ENCODE assay signal across 16 cellular contexts in genomic region chr16:67101683-67102082, GRCh38. TPM values are rescaled to one million over a fixed set of nuclear protein-coding genes. Genes with fewer than 3 reads are reported as not detected.
DNase-seq lines count a peak whose midpoint lies in the region; ATAC-seq and TF ChIP-seq lines count a peak whose summit lies in the region.
"Had no signal": no experiment of that assay in that cellular context is flagged by ENCODE, and none has a peak within 500 bp of the region (broad histone marks: within the 10 kb centered on the region; RNA-seq: fewer than 3 reads in every experiment).

No MANE protein-coding gene starts in this region.

- intact Hi-C loops in IMR-90 (cut with micrococcal nuclease), result loop anchor here (1.0 kb wide), 2 partner anchors 83 to 124 kb away; no protein-coding TSS in a partner anchor

- H4K8ac ChIP-seq in IMR-90 (ENCODE audit: low read depth in 2 of 2, low read length in 2 of 2), result no peak overlapping the region

- H2BK20ac ChIP-seq in IMR-90 (ENCODE audit: low read depth, low read length), result no peak overlapping the region

- dilution Hi-C loops in IMR-90 (cut with HindIII; ENCODE audit: low sequenced_read_pairs, unreplicated experiment), result no loop called here

- TF ChIP-seq RAD21 in IMR-90 (IDR thresholded peaks at IDR 0.05; ENCODE audit: low read length), result no peak

- in situ Hi-C loops in IMR-90 (cut with MboI; ENCODE audit: low sequenced_read_pairs), result no loop called here

- peaks cover 19% of the 10 kb centered on the region for H4K20me1 ChIP-seq in IMR-90 (ENCODE audit: insufficient read depth, low read length)

- H3K14ac ChIP-seq in IMR-90 (replicated peaks; ENCODE audit: low read depth, low read length), result no peak overlapping the region

- H2BK15ac ChIP-seq in IMR-90 (ENCODE audit: low read depth, low read length), result no peak overlapping the region

- H3K4me2 ChIP-seq in IMR-90 (ENCODE audit: low read depth, low read length), result no peak overlapping the region
- H3K4me2 ChIP-seq: A549 had no signal

- no peak overlapping the region for H3K56ac ChIP-seq in IMR-90 (ENCODE audit: extremely low read depth, insufficient read depth, low read length)

- H3K9me1 ChIP-seq in IMR-90 (ENCODE audit: insufficient read depth, low read length), result peaks cover 6% of the 10 kb centered on the region; the same call in 1 of the 2 replicates

- no peak overlapping the region for H2BK120ac ChIP-seq in IMR-90 (ENCODE audit: low read depth, low read length)

- no peak overlapping the region for H2AK9ac ChIP-seq in IMR-90 (replicated peaks; ENCODE audit: low read depth, low read length, poor library complexity)

- 0 out of 2 replicates have a peak overlapping the region, but pooled peaks have one; percentile 9 for H3K4ac ChIP-seq in IMR-90 (ENCODE audit: low read depth, low read length)

- CTCF ChIA-PET in IMR-90 (lab: Yijun Ruan, JAX), result interaction anchor here (0.6 to 2.6 kb wide), 14 partner anchors 10 to 154 kb away, joined by 3 to 22 read pairs (median 4); partner anchors contain the start of gene NOL3

- WGBS in IMR-90 (ENCODE audit: extremely low coverage in 2 of 2, insufficient read length in 1 of 2), 2 experiments, result no CpG with 5 or more reads among the region's 2 CpGs

- no peak for TF ChIP-seq CTCF in IMR-90 (conservative IDR thresholded peaks at IDR 0.05; ENCODE audit: low read depth, low read length)

- no peak for ATAC-seq in IMR-90 (ENCODE audit: low read depth)
- ATAC-seq: upper lobe of right lung, WTC11 had no signal

- H3K9ac ChIP-seq in IMR-90 (ENCODE audit: low read depth, low read length), result no peak overlapping the region

- peak overlapping the region; percentile 44 for H2AK5ac ChIP-seq in IMR-90 (ENCODE audit: low read depth, low read length)

- TF ChIP-seq POLR2A in IMR-90 (IDR thresholded peaks at IDR 0.05; ENCODE audit: low read depth, low read length), result no peak

- POLR2A ChIA-PET in IMR-90 (lab: Charles Lee; ENCODE audit: unreplicated experiment), result interaction anchor here (0.6 kb wide), 1 partner anchor 78 kb away, joined by 4 read pairs; no protein-coding TSS in a partner anchor

- no TSS peak for BruUV-seq in IMR-90 (replicated peaks; lab: Mats Ljungman, UMichigan)

- H4K5ac ChIP-seq in IMR-90 (ENCODE audit: low read depth, low read length), result no peak overlapping the region

- H3K27ac ChIP-seq in IMR-90 (ENCODE audit: insufficient read depth, low read length), result 0 out of 2 replicates have a peak overlapping the region, but pooled peaks have one; percentile 16
- H3K27ac ChIP-seq: A549, upper lobe of right lung had no signal

- no peaks in the 10 kb centered on the region for H3K27me3 ChIP-seq in IMR-90 (ENCODE audit: control insufficient read depth, insufficient read depth, low read length)
- H3K27me3 ChIP-seq: upper lobe of right lung had no signal

- peaks cover 5 to 6% of the 10 kb centered on the region in 2 experiments; a peak in 3 of 4 replicates for H3K79me1 ChIP-seq in IMR-90 (ENCODE audit: low read depth in 1 of 2, low read length in 2 of 2)

- no peak overlapping the region for H3K23ac ChIP-seq in IMR-90 (ENCODE audit: low read depth, low read length)

- H2AFZ ChIP-seq in IMR-90 (replicated peaks; ENCODE audit: low read length, poor library complexity), result no peak overlapping the region

- H3K4me3 ChIP-seq in IMR-90 (ENCODE audit: insufficient read depth, low read depth, low read length), result no peak overlapping the region
- H3K4me3 ChIP-seq: A549, upper lobe of right lung had no signal

- no peaks in the 10 kb centered on the region for H3K9me3 ChIP-seq in IMR-90 (ENCODE audit: control insufficient read depth, insufficient read depth, low read length)
- H3K9me3 ChIP-seq: A549, upper lobe of right lung had no signal

- DNase-seq in activated CD4-positive, alpha-beta T cell treated with anti-CD3 and anti-CD28 coated beads for 48 hours, result peak; percentile 47
- no peak for DNase-seq in activated CD4-positive, alpha-beta T cell treated with anti-CD3 and anti-CD28 coated beads for 1 hour
- DNase-seq in CD1c-positive myeloid dendritic cell (ENCODE audit: extremely low spot score) (peak; percentile 12), IMR-90 (peak; percentile 72), fibroblast of peridontal ligament (ENCODE audit: extremely low read depth) (peak; percentile 48), NCI-H1105 treated with DMSO at 0.1 percent for 48 hours (lab: John Stamatoyannopoulos, UW) (no peak), NCI-H1048 (lab: John Stamatoyannopoulos, UW) (no peak), DMS53 (lab: John Stamatoyannopoulos, UW) (no peak)
- DNase-seq: amygdala; CD8-positive, alpha-beta memory T cell; NCI-H187; NCI-H446 treated with DMSO at 0.1 percent for 48 hours; upper lobe of right lung had no signal

- H2BK5ac ChIP-seq in IMR-90 (ENCODE audit: low read depth, low read length, poor library complexity, severe bottlenecking), result peak overlapping the region; percentile 53

- H3K4me1 ChIP-seq in IMR-90 (ENCODE audit: control insufficient read depth, insufficient read depth, low read length), result peaks cover 5% of the 10 kb centered on the region
- H3K4me1 ChIP-seq: A549 had no signal

- no peak overlapping the region; the same call in 1 of the 2 replicates for H3K18ac ChIP-seq in IMR-90 (ENCODE audit: low read depth, low read length)

- peaks cover 2% of the 10 kb centered on the region; the same call in 1 of the 2 replicates for H3K36me3 ChIP-seq in IMR-90 (ENCODE audit: control insufficient read depth, insufficient read depth, low read length)

- no peak overlapping the region for H4K91ac ChIP-seq in IMR-90 (ENCODE audit: insufficient read depth, low read depth, low read length)

TF ChIP-seq in IMR-90, 13 proteins besides CTCF, POLR2A, EP300 and RAD21:
- no peak for TF ChIP-seq NFE2L2 (IDR thresholded peaks at IDR 0.05; ENCODE audit: low read depth, low read length)
- no peak for TF ChIP-seq MAZ (IDR thresholded peaks at IDR 0.05; ENCODE audit: borderline replicate concordance, low read depth, low read length)
- TF ChIP-seq BHLHE40 (IDR thresholded peaks at IDR 0.05; ENCODE audit: low read depth, low read length), result no peak

RNA-seq across cellular contexts. Expression of gene PHAF1, which starts 8.1 kb away (rescaled TPM):
- total RNA-seq in IMR-90 (2012; rRNA removed), result 13.1 and 14.0 TPM in 2 replicates
- 19.8 and 22.5 TPM in 2 replicates for polyA plus RNA-seq in IMR-90 (2012; rRNA removed)
- polyA plus RNA-seq in IMR-90 (2012; cell fraction: cytosol; rRNA removed), result 7.4 and 11.3 TPM in 2 replicates
- polyA plus RNA-seq in IMR-90 (2012; cell fraction: nucleus; rRNA removed; ENCODE audit: low replicate concordance), result 26.7 and 31.4 TPM in 2 replicates

RNA-seq across cellular contexts. Expression of gene B3GNT9, which starts 49.1 kb away (rescaled TPM):
- total RNA-seq in IMR-90 (2012; rRNA removed), result 5.0 and 5.3 TPM in 2 replicates
- polyA plus RNA-seq in IMR-90 (2012; rRNA removed), result 12.0 and 13.3 TPM in 2 replicates
- 19.3 and 27.2 TPM in 2 replicates for polyA plus RNA-seq in IMR-90 (2012; cell fraction: cytosol; rRNA removed)
- polyA plus RNA-seq in IMR-90 (2012; cell fraction: nucleus; rRNA removed; ENCODE audit: low replicate concordance), result 18.2 and 30.1 TPM in 2 replicates

RNA-seq across cellular contexts. Expression of gene TRADD, which starts 58.0 kb away (rescaled TPM):
- 8.1 and 8.6 TPM in 2 replicates for total RNA-seq in IMR-90 (2012; rRNA removed)
- polyA plus RNA-seq in IMR-90 (2012; rRNA removed), result 14.6 and 18.6 TPM in 2 replicates
- polyA plus RNA-seq in IMR-90 (2012; cell fraction: cytosol; rRNA removed), result 24.3 and 38.7 TPM in 2 replicates
- 32.6 and 82.1 TPM in 2 replicates for polyA plus RNA-seq in IMR-90 (2012; cell fraction: nucleus; rRNA removed; ENCODE audit: low replicate concordance)

RNA-seq across cellular contexts. Expression of gene FBXL8, which starts 58.1 kb away (rescaled TPM):
- 1.9 and 2.3 TPM in 2 replicates for total RNA-seq in IMR-90 (2012; rRNA removed)
- polyA plus RNA-seq in IMR-90 (2012; rRNA removed), result 12.5 and 14.5 TPM in 2 replicates
- polyA plus RNA-seq in IMR-90 (2012; cell fraction: cytosol; rRNA removed), result 6.2 and 16.3 TPM in 2 replicates
- polyA plus RNA-seq in IMR-90 (2012; cell fraction: nucleus; rRNA removed; ENCODE audit: low replicate concordance), result 88.4 and 231 TPM in 2 replicates
- total RNA-seq: H1 had no signal

Comparison
In these comparisons a context has a peak if more than half of its experiments do, and no peak if none do; other contexts are left out.
1. DNase-seq: peak in activated CD4-positive, alpha-beta T cell treated with anti-CD3 and anti-CD28 coated beads for 48 hours (single experiment), CD1c-positive myeloid dendritic cell (single experiment), IMR-90 (single experiment) and fibroblast of peridontal ligament (single experiment); none in activated CD4-positive, alpha-beta T cell treated with anti-CD3 and anti-CD28 coated beads for 1 hour (single experiment), NCI-H1105 treated with DMSO at 0.1 percent for 48 hours (single experiment), NCI-H1048 (single experiment) and DMS53 (single experiment).